Comparison of ENCODE assay signal across 1 cellular context in genomic region chr10:16817125-16818019, GRCh38.
TF ChIP-seq lines count a peak whose summit lies in the region.

Gene RSU1, minus strand, starts transcription at chr10:16817424. Its CDS starts 343 bp downstream, at chr10:16817081.

TF ChIP-seq in GM12878, 131 proteins besides CTCF, POLR2A, EP300 and RAD21 (continued from another document):
- TF ChIP-seq RCOR1 (conservative IDR thresholded peaks at IDR 0.05; ENCODE audit: low read depth, low read length) = no peak
- peak; percentile 86 for TF ChIP-seq IKZF1 (conservative IDR thresholded peaks at IDR 0.05)
- no peak for TF ChIP-seq STAT1 (conservative IDR thresholded peaks at IDR 0.05)
- TF ChIP-seq PML (IDR thresholded peaks at IDR 0.05; ENCODE audit: low read length) = no peak
- TF ChIP-seq ZBTB4 (CRISPR knock-in tag; IDR thresholded peaks at IDR 0.05) = no peak
- TF ChIP-seq TCF12 (IDR thresholded peaks at IDR 0.05; ENCODE audit: low read depth, low read length) = peak; percentile 83
- TF ChIP-seq DPF2 (IDR thresholded peaks at IDR 0.05) = peak; percentile 55
